Comparison of ENCODE assay signal across 19 cellular contexts in genomic region chr1:184146202-184146601, GRCh38.
"Had no signal": no experiment of that assay in that cellular context is flagged by ENCODE, and none has a peak within 500 bp of the region (broad histone marks: within the 10 kb centered on the region; RNA-seq: fewer than 3 reads in every experiment).

No MANE protein-coding gene starts in this region.

- DNase-seq: IMR-90, Kasumi-1, MM.1S, NCI-H1092 treated with DMSO at 0.1 percent for 48 hours, NCI-H1417, NCI-H1436 treated with DMSO at 0.1 percent for 48 hours, NCI-H1694, NCI-H187 treated with DMSO at 0.1 percent for 48 hours, NCI-H2029 treated with DMSO at 0.1 percent for 48 hours, NCI-H2171, NCI-H226, NCI-H446, NCI-H510A, NCI-H524 treated with DMSO at 0.1 percent for 48 hours, NCI-H69, Right ventricle myocardium superior, RPMI8226, SIG-M5, T-helper 1 cell had no signal
